ENCODE assay signal across 9 cellular contexts in genomic region chrX:153686677-153687057, GRCh38. TPM values are rescaled to one million over a fixed set of nuclear protein-coding genes. Genes with fewer than 3 reads are reported as not detected.
DNase-seq lines count a peak whose midpoint lies in the region; ATAC-seq and TF ChIP-seq lines count a peak whose summit lies in the region.
"Not testable (repeated sequence)": the region's sequence is repeated elsewhere in the genome, so short reads cannot be mapped to it uniquely, and the experiment has no call there.
"Had no signal": no experiment of that assay in that cellular context is flagged by ENCODE, and none has a peak within 500 bp of the region (broad histone marks: within the 10 kb centered on the region; RNA-seq: fewer than 3 reads in every experiment).

No MANE protein-coding gene starts in this region.

- not testable (repeated sequence) for H3K23ac ChIP-seq in H9 (ENCODE audit: insufficient read length, low read depth, low read length)

- not testable (repeated sequence) for H3K27me3 Mint-ChIP-seq in H9 (ENCODE audit: low read depth); WTC11 (ENCODE audit: low read depth)

- H4K8ac ChIP-seq in H9 (replicated peaks; ENCODE audit: insufficient read length, low read depth, low read length): not testable (repeated sequence)

- H3K23me2 ChIP-seq in H9 (ENCODE audit: insufficient read length, low read depth, low read length, poor library complexity, severe bottlenecking): not testable (repeated sequence)

- not testable (repeated sequence) for H3K9me3 ChIP-seq in H9 (ENCODE audit: control insufficient read depth, low read depth, low read length)

- ATAC-seq in WTC11: not testable (repeated sequence)
- peak; percentile 56 for ATAC-seq in left colon

- not testable (repeated sequence) for H4K20me1 ChIP-seq in H9 (ENCODE audit: control insufficient read depth, insufficient read depth, insufficient read length)

- H3K4me3 Mint-ChIP-seq in H9: peak overlapping the region; percentile 50 to 69
- peak overlapping the region; percentile 53 for H3K4me3 Mint-ChIP-seq in WTC11

- H4K5ac ChIP-seq in H9 (ENCODE audit: insufficient read length, low read depth, low read length): not testable (repeated sequence)

- CTCF ChIA-PET in WTC11 (lab: Charles Lee): interaction anchor here (0.7 to 4.9 kb wide), 11 partner anchors 16 to 280 kb away, joined by 3 to 143 read pairs (median 4); partner anchors contain the start of genes CCNQ and PNCK

- H3K4me1 ChIP-seq in H9 (ENCODE audit: insufficient read depth, low read length); rectal smooth muscle tissue (ENCODE audit: control insufficient read depth, insufficient read depth, low read length): not testable (repeated sequence)

- not testable (repeated sequence) for H3K27ac ChIP-seq in H9 (ENCODE audit: insufficient read length, low read depth, low read length)
- H3K27ac ChIP-seq in rectal smooth muscle tissue (ENCODE audit: low read depth, low read length): peak overlapping the region; percentile 58

- H3K79me1 ChIP-seq in H9 (ENCODE audit: insufficient read depth, low read depth, low read length, poor library complexity, severe bottlenecking): not testable (repeated sequence)

- H3K9ac ChIP-seq in H9 (ENCODE audit: extremely low read depth, insufficient read length, low read length); rectal smooth muscle tissue (ENCODE audit: low read length): not testable (repeated sequence)

- H4K91ac ChIP-seq in H9 (ENCODE audit: insufficient read length, low read depth, low read length): not testable (repeated sequence)

- not testable (repeated sequence) for H3K36me3 ChIP-seq in rectal smooth muscle tissue (ENCODE audit: control insufficient read depth, insufficient read depth, low read length)

- DNase-seq in H9: not testable (repeated sequence)
- DNase-seq in WTC11 (ENCODE audit: low spot score) (peak; percentile 34), left colon (peak in 1 of 2 donors; percentile 50)

- H3K56ac ChIP-seq in H9 (ENCODE audit: insufficient read length, low read depth, low read length): not testable (repeated sequence)

- H3K14ac ChIP-seq in H9 (ENCODE audit: insufficient read depth, low read length): not testable (repeated sequence)

- peaks cover 15 to 21% of the 10 kb centered on the region in 2 experiments for H3K4me1 Mint-ChIP-seq in H9
- H3K4me1 Mint-ChIP-seq in WTC11: peaks cover 18% of the 10 kb centered on the region

- H3K4ac ChIP-seq in H9 (ENCODE audit: low read depth, low read length): not testable (repeated sequence)

- not testable (repeated sequence) for H2BK20ac ChIP-seq in H9 (ENCODE audit: low read depth, low read length, poor library complexity, severe bottlenecking)

- not testable (repeated sequence) for H3K27me3 ChIP-seq in H9 (ENCODE audit: insufficient read depth, low read length); rectal smooth muscle tissue (ENCODE audit: control insufficient read depth, insufficient read depth, low read length)

- peak overlapping the region; percentile 44 to 92 (median 85); a peak in 4 of 7 replicates for H3K27ac Mint-ChIP-seq in H9
- H3K27ac Mint-ChIP-seq in WTC11: peak overlapping the region; percentile 85

- H3T11ph ChIP-seq in H9 (ENCODE audit: low read length): not testable (repeated sequence)

- peaks cover 20 to 35% (median 28%) of the 10 kb centered on the region in 3 experiments for H3K36me3 Mint-ChIP-seq in H9 (ENCODE audit: insufficient read depth in 1 of 3, low read depth in 3 of 3)
- not testable (repeated sequence) for H3K36me3 Mint-ChIP-seq in WTC11

- H3K4me2 ChIP-seq in H9 (ENCODE audit: insufficient read depth, insufficient read length, low read length): not testable (repeated sequence)

- WGBS in H9 (ENCODE audit: extremely low coverage, insufficient read length, low lambda C conversion rate): no CpG with 5 or more reads among the region's 7 CpGs

- H3K4me3 ChIP-seq in rectal smooth muscle tissue (ENCODE audit: low read length): not testable (repeated sequence)

- not testable (repeated sequence) for H3K79me2 ChIP-seq in H9 (ENCODE audit: insufficient read depth, low read length)

- not testable (repeated sequence) for H3K18ac ChIP-seq in H9 (ENCODE audit: insufficient read length, low read depth, low read length)

- H2BK15ac ChIP-seq in H9 (ENCODE audit: low read depth, low read length): not testable (repeated sequence)

- not testable (repeated sequence) for H2BK12ac ChIP-seq in H9 (ENCODE audit: insufficient read length, low read depth, low read length)

- H2AK5ac ChIP-seq in H9 (ENCODE audit: insufficient read length, low read length): not testable (repeated sequence)

- H3K9me3 Mint-ChIP-seq in H9: peaks cover 37 to 53% of the 10 kb centered on the region in 2 experiments
- not testable (repeated sequence) for H3K9me3 Mint-ChIP-seq in WTC11

- POLR2A ChIA-PET in WTC11 (lab: Charles Lee): interaction anchor here (0.7 to 1.3 kb wide), 2 partner anchors 13 to 88 kb away, joined by 3 to 4 read pairs; partner anchors contain the start of genes CCNQ and PNCK

- intact Hi-C loops in left colon (cut with DNase I, micrococcal nuclease): not testable (repeated sequence)

- not testable (repeated sequence) for H2AFZ ChIP-seq in H9 (ENCODE audit: low read length)

- not testable (repeated sequence) for TF ChIP-seq CTCF in H9 (conservative IDR thresholded peaks at IDR 0.05); WTC11 (IDR thresholded peaks at IDR 0.05)

- not testable (repeated sequence) for H2BK120ac ChIP-seq in H9 (ENCODE audit: low read depth, low read length, poor library complexity, severe bottlenecking)

- H2BK5ac ChIP-seq in H9 (ENCODE audit: insufficient read length, low read length): not testable (repeated sequence)

RNA-seq across cellular contexts. Expression of gene SLC6A8, which starts 1.1 kb away (rescaled TPM):
- 229 and 231 TPM in 2 replicates for total RNA-seq in H9 (2021)
- total RNA-seq in WTC11 (2021): 102 to 112 TPM (median 110 TPM) in 3 replicates
- 100 to 1,000 TPM; 170 to 270 TPM for total RNA-seq in left colon

RNA-seq across cellular contexts. Expression of gene PNCK, which starts 13.1 kb away (rescaled TPM):
- 26.2 and 26.8 TPM in 2 replicates for total RNA-seq in H9 (2021)
- 8.6 to 14.3 TPM (median 12.1 TPM) in 3 replicates for total RNA-seq in WTC11 (2021)
- total RNA-seq in left colon: 10 to 100 TPM in 1 of 2 donors, 1 to 10 TPM in 1; 1.1 to 14.2 TPM
- total RNA-seq: endothelial cell of umbilical vein; glomerular endothelial cell; T-helper 2 cell treated with Interferon-gamma antibody and Interleukin-4, amounts not matched to agents 100 ng/mL and 5 ng/mL, for 36 hours had no signal

RNA-seq across cellular contexts. Expression of gene BCAP31, which starts 37.5 kb away (rescaled TPM):
- total RNA-seq in H9 (2021) (138 and 140 TPM in 2 replicates), WTC11 (2021) (142 to 150 TPM (median 144 TPM) in 3 replicates), left colon (100 to 1,000 TPM; 200 to 203 TPM)

RNA-seq across cellular contexts. Expression of gene ABCD1, which starts 38.0 kb away (rescaled TPM):
- total RNA-seq in H9 (2021) (10.2 and 11.1 TPM in 2 replicates), WTC11 (2021) (9.1 to 10.4 TPM (median 9.5 TPM) in 3 replicates), left colon (10 to 100 TPM; 15.1 to 15.9 TPM)

RNA-seq across cellular contexts. Expression of gene DUSP9, which starts 39.7 kb away (rescaled TPM):
- total RNA-seq in H9 (2021) (2.3 and 2.4 TPM in 2 replicates), WTC11 (2021) (2.5 to 2.8 TPM (median 2.5 TPM) in 3 replicates), left colon (not detected)
- total RNA-seq: activated naive CD8-positive, alpha-beta T cell treated with anti-CD3 and anti-CD28 coated beads, Interleukin-2, amount 10 ng/mL, durations not matched to agents 7 days and 5 days; endothelial cell of umbilical vein; right atrium auricular region; T-helper 2 cell treated with Interferon-gamma antibody and Interleukin-4, amounts not matched to agents 100 ng/mL and 5 ng/mL, for 36 hours had no signal
